20 cellular contexts compared by ENCODE assay signal in genomic region chr7:132773527-132773956, GRCh38.
DNase-seq lines count a peak whose midpoint lies in the region; ATAC-seq and TF ChIP-seq lines count a peak whose summit lies in the region.
"Had no signal": no experiment of that assay in that cellular context is flagged by ENCODE, and none has a peak within 500 bp of the region (broad histone marks: within the 10 kb centered on the region; RNA-seq: fewer than 3 reads in every experiment).

No MANE protein-coding gene starts in this region.

- intact Hi-C loops in MCF 10A (cut with micrococcal nuclease) (no loop called here), breast epithelium (cut with DNase I; ENCODE audit: low total_unique reads) (no loop called here)

- H3K4me1 Mint-ChIP-seq in MCF 10A (ENCODE audit: insufficient read depth, unreplicated experiment) = peaks cover 13% of the 10 kb centered on the region
- peaks cover 25% of the 10 kb centered on the region for H3K4me1 Mint-ChIP-seq in stimulated activated effector memory CD8-positive, alpha-beta T cell treated with anti-CD3 and anti-CD28 coated beads, Interleukin-12 subunit alpha, Interleukin-12 subunit beta, amount 100 ng/mL, for 72 hours
- H3K4me1 Mint-ChIP-seq: nephron progenitor cell had no signal

- no peak overlapping the region for H3K27ac ChIP-seq in breast epithelium
- H3K27ac ChIP-seq: body of pancreas, transverse colon had no signal

- H3K9me3 Mint-ChIP-seq in MCF 10A (ENCODE audit: unreplicated experiment) = peaks cover 16% of the 10 kb centered on the region
- H3K9me3 Mint-ChIP-seq in stimulated activated effector memory CD8-positive, alpha-beta T cell treated with anti-CD3 and anti-CD28 coated beads, Interleukin-12 subunit alpha, Interleukin-12 subunit beta, amount 100 ng/mL, for 72 hours = peaks cover 11% of the 10 kb centered on the region

- no peaks in the 10 kb centered on the region for H3K27me3 Mint-ChIP-seq in MCF 10A (ENCODE audit: insufficient read depth, unreplicated experiment)

- POLR2A ChIA-PET in MCF 10A (lab: Yijun Ruan, JAX) = interaction anchor here (0.5 to 1.9 kb wide), 4 partner anchors 10 to 308 kb away, joined by 3 to 10 read pairs (median 4); partner anchors contain the start of gene CHCHD3

- H3K36me3 Mint-ChIP-seq in MCF 10A (ENCODE audit: insufficient read depth, unreplicated experiment) = peaks cover 7% of the 10 kb centered on the region
- no peaks in the 10 kb centered on the region for H3K36me3 Mint-ChIP-seq in stimulated activated effector memory CD8-positive, alpha-beta T cell treated with anti-CD3 and anti-CD28 coated beads, Interleukin-12 subunit alpha, Interleukin-12 subunit beta, amount 100 ng/mL, for 72 hours

- DNase-seq in MCF 10A (ENCODE audit: unreplicated experiment) = peak; percentile 66
- DNase-seq in breast epithelium (ENCODE audit: low spot score in 2 of 2) = no peak
- peak; percentile 60 for DNase-seq in NCI-H1694 (lab: John Stamatoyannopoulos, UW)
- DNase-seq in choroid plexus epithelial cell (ENCODE audit: low read depth) = peak; percentile 47
- DNase-seq in stimulated activated effector memory CD8-positive, alpha-beta T cell treated with anti-CD3 and anti-CD28 coated beads, Interleukin-12 subunit alpha, Interleukin-12 subunit beta, amount 100 ng/mL, for 72 hours (ENCODE audit: low spot score in 2 of 2) = no peak
- DNase-seq in NCI-H524 (lab: John Stamatoyannopoulos, UW) = no peak
- no peak for DNase-seq in HK-2 (ENCODE audit: unreplicated experiment)
- DNase-seq: activated CD4-positive, alpha-beta memory T cell treated with anti-CD3 and anti-CD28 coated beads, Interleukin-2, amount 10 ng/mL, durations not matched to agents 7 days and 5 days; activated effector memory CD4-positive, alpha-beta T cell treated with anti-CD3 and anti-CD28 coated beads, Interleukin-2, amount 50 U/mL, for 16 hours; body of pancreas; effector CD4-positive, alpha-beta T cell; GOT3; NCI-H1092; nephron progenitor cell; right cardiac atrium; stimulated activated CD4-positive, alpha-beta T cell treated with anti-CD3 and anti-CD28 coated beads, Interleukin-4, amount 100 ng/mL, for 4 hours; transverse colon had no signal

- peak overlapping the region; percentile 76 for H3K27ac Mint-ChIP-seq in MCF 10A (ENCODE audit: low read depth, unreplicated experiment)
- H3K27ac Mint-ChIP-seq in stimulated activated effector memory CD8-positive, alpha-beta T cell treated with anti-CD3 and anti-CD28 coated beads, Interleukin-12 subunit alpha, Interleukin-12 subunit beta, amount 100 ng/mL, for 72 hours = no peak overlapping the region
- H3K27ac Mint-ChIP-seq: activated CD4-positive, alpha-beta memory T cell treated with anti-CD3 and anti-CD28 coated beads, Interleukin-2, amount 10 ng/mL, durations not matched to agents 7 days and 5 days; B cell; memory B cell; nephron progenitor cell had no signal

- H3K4me3 ChIP-seq in breast epithelium (no peak overlapping the region), choroid plexus epithelial cell (ENCODE audit: low read depth, low read length) (no peak overlapping the region)
- H3K4me3 ChIP-seq: body of pancreas, transverse colon had no signal

- peaks cover 0 to 8% of the 10 kb centered on the region in 2 donors for H3K9me3 ChIP-seq in breast epithelium
- H3K9me3 ChIP-seq: body of pancreas had no signal

- no peaks in the 10 kb centered on the region for H3K4me1 ChIP-seq in breast epithelium
- H3K4me1 ChIP-seq: body of pancreas, transverse colon had no signal

- ATAC-seq in stimulated activated effector memory CD8-positive, alpha-beta T cell treated with anti-CD3 and anti-CD28 coated beads, Interleukin-12 subunit alpha, Interleukin-12 subunit beta, amount 100 ng/mL, for 72 hours = peak; percentile 96
- no peak for ATAC-seq in HG03378 (IDR thresholded peaks at IDR 0.05; ENCODE audit: unreplicated experiment)
- ATAC-seq: body of pancreas, right cardiac atrium had no signal

- no peaks in the 10 kb centered on the region for H3K36me3 ChIP-seq in breast epithelium
- H3K36me3 ChIP-seq: transverse colon had no signal

- TF ChIP-seq CTCF in MCF 10A (IDR thresholded peaks at IDR 0.05; ENCODE audit: unreplicated experiment) (no peak), breast epithelium (IDR thresholded peaks at IDR 0.05) (no peak), choroid plexus epithelial cell (conservative IDR thresholded peaks at IDR 0.05; ENCODE audit: low read depth, low read length) (no peak)

- CTCF ChIA-PET in MCF 10A (lab: Yijun Ruan, JAX) = interaction anchor here (0.6 to 0.8 kb wide), 3 partner anchors 10 to 1834 kb away, joined by 3 to 4 read pairs (median 3); no protein-coding TSS in a partner anchor

- no peak overlapping the region for H3K4me3 Mint-ChIP-seq in MCF 10A (ENCODE audit: unreplicated experiment)
- H3K4me3 Mint-ChIP-seq in stimulated activated effector memory CD8-positive, alpha-beta T cell treated with anti-CD3 and anti-CD28 coated beads, Interleukin-12 subunit alpha, Interleukin-12 subunit beta, amount 100 ng/mL, for 72 hours = no peak overlapping the region
- H3K4me3 Mint-ChIP-seq: activated CD4-positive, alpha-beta memory T cell treated with anti-CD3 and anti-CD28 coated beads, Interleukin-2, amount 10 ng/mL, durations not matched to agents 7 days and 5 days; B cell; memory B cell; nephron progenitor cell had no signal

- no TSS peak for BruUV-seq in MCF 10A (replicated peaks; lab: Mats Ljungman, UMichigan)

- no peaks in the 10 kb centered on the region for H3K27me3 ChIP-seq in breast epithelium
- H3K27me3 ChIP-seq: body of pancreas, transverse colon had no signal

- TF ChIP-seq POLR2A in breast epithelium (IDR thresholded peaks at IDR 0.05) = no peak

Comparison
In these comparisons a context has a peak if more than half of its experiments do, and no peak if none do; other contexts are left out.
1. DNase-seq: peak in MCF 10A (single experiment), NCI-H1694 (single experiment) and choroid plexus epithelial cell (single experiment); none in breast epithelium (0 of 2), stimulated activated effector memory CD8-positive, alpha-beta T cell treated with anti-CD3 and anti-CD28 coated beads, Interleukin-12 subunit alpha, Interleukin-12 subunit beta, amount 100 ng/mL, for 72 hours (0 of 2), NCI-H524 (0 of 2) and HK-2 (single experiment).